1 cellular context compared by ENCODE assay signal in the genomic region with DNA sequence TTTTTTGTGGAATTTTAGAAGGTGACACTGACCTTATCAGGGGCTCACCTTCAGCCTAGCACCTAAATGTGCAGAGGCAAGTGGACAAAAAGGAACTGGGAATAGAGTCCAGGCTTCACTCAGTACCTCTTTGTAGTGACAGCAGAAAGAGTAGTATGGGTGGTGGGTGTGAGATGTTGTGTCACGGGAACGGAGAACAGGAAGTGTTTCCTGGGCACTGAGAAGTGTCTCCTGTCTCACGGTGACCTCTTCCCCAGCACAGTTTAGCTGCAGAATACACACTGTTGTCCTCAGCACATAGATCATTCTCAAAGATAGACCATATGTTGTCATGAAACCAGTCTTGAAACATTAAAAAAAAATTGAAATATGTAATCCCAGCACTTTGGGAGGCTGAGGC.
TF ChIP-seq lines count a peak whose summit lies in the region.

No MANE protein-coding gene starts in this region.

TF ChIP-seq in H1, 55 proteins besides CTCF, POLR2A, EP300 and RAD21:
- TF ChIP-seq SP4 (IDR thresholded peaks at IDR 0.05; ENCODE audit: low read length), result no peak
- no peak for TF ChIP-seq SP2 (IDR thresholded peaks at IDR 0.05; ENCODE audit: low read length)
- no peak for TF ChIP-seq GABPA (IDR thresholded peaks at IDR 0.05; ENCODE audit: borderline replicate concordance, insufficient read depth, low read length)
